18 cellular contexts compared by ENCODE assay signal in the genomic region with DNA sequence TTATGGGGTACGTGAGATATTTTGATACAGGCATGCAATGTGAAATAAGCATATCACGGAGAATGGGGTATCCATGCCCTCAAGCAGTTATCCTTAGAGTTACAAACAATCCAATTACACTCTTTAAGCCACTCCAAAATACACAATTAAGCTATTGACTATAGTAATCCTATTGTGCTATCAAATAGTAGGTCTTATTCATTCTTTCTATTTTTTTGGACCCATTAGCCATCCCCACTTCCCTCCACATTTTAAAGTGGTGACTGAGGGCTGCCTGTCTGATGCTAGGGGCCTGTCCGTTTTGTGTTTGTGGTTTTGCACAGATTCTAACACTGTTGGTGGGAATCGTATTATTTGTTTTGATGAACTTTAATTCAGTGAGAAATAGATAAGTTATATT.
"Had no signal": no experiment of that assay in that cellular context is flagged by ENCODE, and none has a peak within 500 bp of the region (broad histone marks: within the 10 kb centered on the region; RNA-seq: fewer than 3 reads in every experiment).

No MANE protein-coding gene starts in this region.

- H3K4me3 Mint-ChIP-seq: mesothelial cell of epicardium; naive B cell; natural killer cell treated with Interleukin-12 subunit alpha and Interleukin-12 subunit beta and Interleukin-15 and Interleukin-18, amount 100 ng/mL, for 72 hours; neural crest cell; stimulated activated memory B cell treated with anti-CD40 and anti-IgM and Interleukin-4, amounts not matched to agents 10 μg/mL and 1 μg/mL and 100 μg/mL, for 72 hours had no signal

- DNase-seq: dermis blood vessel endothelial cell; effector memory CD4-positive, alpha-beta T cell; foreskin keratinocyte; hypothalamus; mesenchymal stem cell; mucosa of descending colon; naive B cell; pancreas; stimulated activated CD4-positive, alpha-beta T cell treated with anti-CD3 and anti-CD28 coated beads, Interleukin-2, amount 100 ng/mL, for 24 hours; stimulated activated CD4-positive, alpha-beta T cell treated with anti-CD3 and anti-CD28 coated beads, Interleukin-4, amount 100 ng/mL, for 24 hours; stimulated activated naive CD8-positive, alpha-beta T cell treated with anti-CD3 and anti-CD28 coated beads, Interleukin-15, Interleukin-2, amounts not matched to agents 100 U/mL and 50 U/mL, for 24 hours; substantia nigra; upper lobe of left lung had no signal

- H3K9me3 Mint-ChIP-seq: mesothelial cell of epicardium; natural killer cell treated with Interleukin-12 subunit alpha and Interleukin-12 subunit beta and Interleukin-15 and Interleukin-18, amount 100 ng/mL, for 72 hours; neural crest cell; stimulated activated memory B cell treated with anti-CD40 and anti-IgM and Interleukin-4, amounts not matched to agents 10 μg/mL and 1 μg/mL and 100 μg/mL, for 72 hours had no signal

- H3K27ac Mint-ChIP-seq: mesothelial cell of epicardium; naive B cell; natural killer cell treated with Interleukin-12 subunit alpha and Interleukin-12 subunit beta and Interleukin-15 and Interleukin-18, amount 100 ng/mL, for 72 hours; progenitor cell of endocrine pancreas; stimulated activated memory B cell treated with anti-CD40 and anti-IgM and Interleukin-4, amounts not matched to agents 10 μg/mL and 1 μg/mL and 100 μg/mL, for 72 hours had no signal

- H3K27me3 Mint-ChIP-seq: naive B cell; natural killer cell treated with Interleukin-12 subunit alpha and Interleukin-12 subunit beta and Interleukin-15 and Interleukin-18, amount 100 ng/mL, for 72 hours; progenitor cell of endocrine pancreas; stimulated activated memory B cell treated with anti-CD40 and anti-IgM and Interleukin-4, amounts not matched to agents 10 μg/mL and 1 μg/mL and 100 μg/mL, for 72 hours had no signal

- H3K4me1 Mint-ChIP-seq: mesothelial cell of epicardium; naive B cell; neural crest cell; stimulated activated memory B cell treated with anti-CD40 and anti-IgM and Interleukin-4, amounts not matched to agents 10 μg/mL and 1 μg/mL and 100 μg/mL, for 72 hours had no signal
